ENCODE assay signal across 8 cellular contexts in genomic region chr3:56753206-56753605, GRCh38. TPM values are rescaled to one million over a fixed set of nuclear protein-coding genes. Genes with fewer than 3 reads are reported as not detected.
DNase-seq lines count a peak whose midpoint lies in the region; ATAC-seq, FAIRE-seq and TF ChIP-seq lines count a peak whose summit lies in the region.

No MANE protein-coding gene starts in this region.

- H3K9me3 ChIP-seq in CD8-positive, alpha-beta T cell (ENCODE audit: low read length) = no peaks in the 10 kb centered on the region
- H3K9me3 ChIP-seq in PC-9 (ENCODE audit: insufficient read depth, low read depth) = no peaks in the 10 kb centered on the region

- peaks cover 52% of the 10 kb centered on the region for H3K4me1 ChIP-seq in CD8-positive, alpha-beta T cell (ENCODE audit: insufficient read depth, low read length)
- peaks cover 4% of the 10 kb centered on the region for H3K4me1 ChIP-seq in PC-9 (replicated peaks; ENCODE audit: insufficient read depth)

- intact Hi-C loops in CD8-positive, alpha-beta T cell (cut with DNase I, micrococcal nuclease) = loop anchor here in 1 of 2 experiments (1.0 kb wide), 1 partner anchor 21 kb away; no protein-coding TSS in a partner anchor
- intact Hi-C loops in PC-9 (cut with micrococcal nuclease; ENCODE audit: unreplicated experiment) = no loop called here

- peak in 3 of 7 experiments; percentile 22 to 45 (median 27) for DNase-seq in CD8-positive, alpha-beta T cell
- DNase-seq in choroid plexus epithelial cell (ENCODE audit: low read depth) (peak; percentile 49), D721Med (ENCODE audit: insufficient read length, low spot score) (no peak), PC-9 (no peak), NCI-H526 (lab: John Stamatoyannopoulos, UW) (no peak), NCI-H2227 (lab: John Stamatoyannopoulos, UW; ENCODE audit: unreplicated experiment) (no peak)

- peak; percentile 27 for ATAC-seq in CD8-positive, alpha-beta T cell
- peak; percentile 95 for ATAC-seq in GM19463 (IDR thresholded peaks at IDR 0.05; ENCODE audit: unreplicated experiment)
- ATAC-seq in HG03520 (IDR thresholded peaks at IDR 0.05; ENCODE audit: unreplicated experiment) = peak; percentile 88

- peaks cover 75% of the 10 kb centered on the region for H3K36me3 Mint-ChIP-seq in CD8-positive, alpha-beta T cell

- POLR2A ChIA-PET in CD8-positive, alpha-beta T cell (lab: Charles Lee) = interaction anchor here (1.7 to 5.1 kb wide), 6 partner anchors 11 to 47 kb away, joined by 5 to 65 read pairs (median 10); partner anchors contain the start of gene ARHGEF3
- POLR2A ChIA-PET in PC-9 (lab: Charles Lee; ENCODE audit: unreplicated experiment) = no interaction called here

- H3K9me2 ChIP-seq in PC-9 (ENCODE audit: insufficient read depth) = no peaks in the 10 kb centered on the region

- H3K79me2 ChIP-seq in PC-9 (ENCODE audit: low read depth) = no peaks in the 10 kb centered on the region

- H3F3A ChIP-seq in PC-9 (ENCODE audit: insufficient read depth, low read depth) = peaks cover 3% of the 10 kb centered on the region; the same call in 1 of the 2 replicates

- H3K36me3 ChIP-seq in CD8-positive, alpha-beta T cell (ENCODE audit: insufficient read depth, low read length) = peaks cover 30% of the 10 kb centered on the region
- H3K36me3 ChIP-seq in PC-9 (ENCODE audit: low read depth) = peaks cover 21% of the 10 kb centered on the region

- no peak overlapping the region for H2AFZ ChIP-seq in PC-9

- H3K4me3 ChIP-seq in CD8-positive, alpha-beta T cell (ENCODE audit: low read depth, low read length) = no peak overlapping the region
- H3K4me3 ChIP-seq in choroid plexus epithelial cell (ENCODE audit: low read depth, low read length) = no peak overlapping the region
- no peak overlapping the region for H3K4me3 ChIP-seq in PC-9

- no peak for FAIRE-seq in D721Med (lab: Jason Lieb, UNC)

- H3K4me1 Mint-ChIP-seq in CD8-positive, alpha-beta T cell (ENCODE audit: low read depth) = peaks cover 66% of the 10 kb centered on the region

- CTCF ChIA-PET in CD8-positive, alpha-beta T cell (lab: Charles Lee) = interaction anchor here (1.0 to 12.9 kb wide), 5 partner anchors 29 to 235 kb away, joined by 3 to 146 read pairs (median 16); partner anchors contain the start of gene ARHGEF3
- CTCF ChIA-PET in PC-9 (lab: Charles Lee) = no interaction called here

- H4K20me1 ChIP-seq in PC-9 (ENCODE audit: insufficient read depth) = no peaks in the 10 kb centered on the region

- H3K4me3 Mint-ChIP-seq in CD8-positive, alpha-beta T cell = peak overlapping the region; percentile 47

- no peak overlapping the region for H3K4me2 ChIP-seq in PC-9

- no peaks in the 10 kb centered on the region for H3K27me3 Mint-ChIP-seq in CD8-positive, alpha-beta T cell (ENCODE audit: low read depth)

- H3K27me3 ChIP-seq in CD8-positive, alpha-beta T cell (ENCODE audit: insufficient read depth, low read length) = no peaks in the 10 kb centered on the region
- H3K27me3 ChIP-seq in PC-9 (ENCODE audit: insufficient read depth, low read depth) = no peaks in the 10 kb centered on the region

- no peaks in the 10 kb centered on the region for H3K9me3 Mint-ChIP-seq in CD8-positive, alpha-beta T cell

- H3K27ac Mint-ChIP-seq in CD8-positive, alpha-beta T cell = peak overlapping the region; percentile 100

- no peak overlapping the region for H3K27ac ChIP-seq in CD8-positive, alpha-beta T cell (ENCODE audit: low read depth, low read length)
- no peak overlapping the region for H3K27ac ChIP-seq in PC-9

- no peak for TF ChIP-seq CTCF in CD8-positive, alpha-beta T cell (IDR thresholded peaks at IDR 0.05)
- TF ChIP-seq CTCF in choroid plexus epithelial cell (conservative IDR thresholded peaks at IDR 0.05; ENCODE audit: low read depth, low read length) = no peak
- TF ChIP-seq CTCF in D721Med (IDR thresholded peaks at IDR 0.05; ENCODE audit: insufficient read depth, missing control alignments) = no peak
- no peak for TF ChIP-seq CTCF in PC-9 (conservative IDR thresholded peaks at IDR 0.05)

- BruUV-seq in PC-9 (replicated peaks; lab: Mats Ljungman, UMichigan) = no TSS peak

RNA-seq across cellular contexts. Expression of gene ARHGEF3, which starts 48.5 kb away (rescaled TPM):
- total RNA-seq in CD8-positive, alpha-beta T cell = 10 to 100 TPM; 38.8 to 39.9 TPM
- total RNA-seq in PC-9 (2021) = 44.6 and 49.2 TPM in 2 replicates

Comparison
In these comparisons a context has a peak if more than half of its experiments do, and no peak if none do; other contexts are left out.
1. ATAC-seq: peak in every context shown above with its lines; median percentile 95 in GM19463; 88 in HG03520; 27 in CD8-positive, alpha-beta T cell.